11 cellular contexts compared by ENCODE assay signal in genomic region chr7:28102778-28103177, GRCh38.
A peak's percentile ranks its signal among the peaks of the same experiment; 100 is the strongest.
DNase-seq lines count a peak whose midpoint lies in the region; ATAC-seq and TF ChIP-seq lines count a peak whose summit lies in the region.
"Had no signal": no experiment of that assay in that cellular context is flagged by ENCODE, and none has a peak within 500 bp of the region (broad histone marks: within the 10 kb centered on the region; RNA-seq: fewer than 3 reads in every experiment).

No MANE protein-coding gene starts in this region.

- H3K4me1 Mint-ChIP-seq in natural killer cell: peaks cover 64 to 70% of the 10 kb centered on the region in 2 donors

- no peak for TF ChIP-seq CTCF in natural killer cell (IDR thresholded peaks at IDR 0.05)
- no peak for TF ChIP-seq CTCF in GM10266 (IDR thresholded peaks at IDR 0.05; ENCODE audit: control insufficient read depth, insufficient read depth, low read depth, missing control alignments)

- peak overlapping the region; percentile 48 to 60 for H3K27ac Mint-ChIP-seq in natural killer cell
- H3K27ac Mint-ChIP-seq: T-helper 2 cell treated with Interferon-gamma antibody and Interleukin-4, amounts not matched to agents 5 μg/mL and 100 μg/mL, for 36 hours had no signal

- H3K9me3 Mint-ChIP-seq in natural killer cell: no peaks in the 10 kb centered on the region
- H3K9me3 Mint-ChIP-seq: CD8-positive, alpha-beta memory T cell; T-helper 2 cell treated with Interferon-gamma antibody and Interleukin-4, amounts not matched to agents 5 μg/mL and 100 μg/mL, for 36 hours had no signal

- intact Hi-C loops in natural killer cell (cut with micrococcal nuclease): no loop called here

- peak in 1 of 3 donors; percentile 38 for ATAC-seq in natural killer cell

- DNase-seq in AG08396 (ENCODE audit: low spot score) (peak; percentile 30), NCI-H226 (peak; percentile 55), fibroblast of gingiva (ENCODE audit: low read depth) (peak; percentile 65), natural killer cell (no peak), NCI-H2029 treated with DMSO at 0.1 percent for 48 hours (lab: John Stamatoyannopoulos, UW) (no peak), mesenteric fat pad (ENCODE audit: low spot score) (no peak), NCI-H1105 treated with DMSO at 0.1 percent for 48 hours (lab: John Stamatoyannopoulos, UW) (no peak), GM10266 (ENCODE audit: extremely low spot score) (no peak)
- DNase-seq: CD8-positive, alpha-beta memory T cell; stimulated activated CD4-positive, alpha-beta T cell treated with anti-CD3 and anti-CD28 coated beads, Interleukin-12 subunit alpha, Interleukin-12 subunit beta, amount 100 ng/mL, for 4 hours had no signal

- no peaks in the 10 kb centered on the region for H3K27me3 Mint-ChIP-seq in natural killer cell (ENCODE audit: low read depth in 2 of 2)
- H3K27me3 Mint-ChIP-seq: CD8-positive, alpha-beta memory T cell had no signal

- no peaks in the 10 kb centered on the region for H3K36me3 Mint-ChIP-seq in natural killer cell

- no peak overlapping the region for H3K4me3 Mint-ChIP-seq in natural killer cell
- H3K4me3 Mint-ChIP-seq: CD8-positive, alpha-beta memory T cell; T-helper 2 cell treated with Interferon-gamma antibody and Interleukin-4, amounts not matched to agents 5 μg/mL and 100 μg/mL, for 36 hours had no signal

Comparison
In these comparisons a context has a peak if more than half of its experiments do, and no peak if none do; other contexts are left out.
1. DNase-seq: peak in AG08396 (single experiment), NCI-H226 (single experiment) and fibroblast of gingiva (single experiment); none in natural killer cell (single experiment), NCI-H2029 treated with DMSO at 0.1 percent for 48 hours (single experiment), mesenteric fat pad (single experiment), NCI-H1105 treated with DMSO at 0.1 percent for 48 hours (single experiment) and GM10266 (single experiment).